11 cellular contexts compared by ENCODE assay signal in genomic region chr4:2803624-2804448, GRCh38. TPM values are rescaled to one million over a fixed set of nuclear protein-coding genes. Genes with fewer than 3 reads are reported as not detected.
DNase-seq lines count a peak whose midpoint lies in the region; ATAC-seq and TF ChIP-seq lines count a peak whose summit lies in the region.
"Had no signal": no experiment of that assay in that cellular context is flagged by ENCODE, and none has a peak within 500 bp of the region (broad histone marks: within the 10 kb centered on the region; RNA-seq: fewer than 3 reads in every experiment).

No MANE protein-coding gene starts in this region.

- no peak overlapping the region for H3K4me3 Mint-ChIP-seq in stimulated activated memory B cell treated with anti-CD40 and anti-IgM and Interleukin-4, amounts not matched to agents 10 μg/mL and 1 μg/mL and 100 μg/mL, for 72 hours
- no peak overlapping the region for H3K4me3 Mint-ChIP-seq in immature natural killer cell
- H3K4me3 Mint-ChIP-seq: neural progenitor cell had no signal

- H3K27ac ChIP-seq in heart right ventricle (peak overlapping the region in 8 of 10 donors; percentile 32 to 91 (median 79)), coronary artery (peak overlapping the region in 1 of 2 donors; percentile 81)
- H3K27ac ChIP-seq: neural progenitor cell, uterus had no signal

- H3K27me3 ChIP-seq in heart right ventricle: no peaks in the 10 kb centered on the region
- H3K27me3 ChIP-seq: neural progenitor cell, uterus had no signal

- H3K9me3 Mint-ChIP-seq in stimulated activated memory B cell treated with anti-CD40 and anti-IgM and Interleukin-4, amounts not matched to agents 10 μg/mL and 1 μg/mL and 100 μg/mL, for 72 hours: no peaks in the 10 kb centered on the region
- H3K9me3 Mint-ChIP-seq in immature natural killer cell: no peaks in the 10 kb centered on the region
- H3K9me3 Mint-ChIP-seq: neural progenitor cell had no signal

- WGBS in heart right ventricle, 2 donors: 83 to 88% methylated on average over 20 of the region's 20 CpGs

- no peak for ATAC-seq in heart right ventricle
- ATAC-seq in stimulated activated memory B cell treated with anti-CD40 and anti-IgM and Interleukin-4, amounts not matched to agents 10 μg/mL and 1 μg/mL and 100 μg/mL, for 72 hours: no peak

- intact Hi-C loops in heart right ventricle (cut with DNase I): loop anchor here in 2 of 10 donors (5.0 kb wide), 2 partner anchors 42 to 68 kb away; no protein-coding TSS in a partner anchor

- H3K4me3 ChIP-seq in heart right ventricle (no peak overlapping the region), coronary artery (no peak overlapping the region)
- H3K4me3 ChIP-seq: neural progenitor cell, uterus had no signal

- TF ChIP-seq CTCF in heart right ventricle (IDR thresholded peaks at IDR 0.05) (no peak), coronary artery (IDR thresholded peaks at IDR 0.05) (no peak)

- DNase-seq in HT-29 (ENCODE audit: low spot score): peak; percentile 35
- peak; percentile 49 for DNase-seq in RKO (ENCODE audit: low spot score)
- peak in 1 of 2 donors; percentile 24 for DNase-seq in heart right ventricle
- DNase-seq in immature natural killer cell: no peak
- DNase-seq in 8988T: no peak
- DNase-seq in coronary artery (ENCODE audit: low spot score): no peak
- DNase-seq: activated CD4-positive, alpha-beta T cell treated with anti-CD3 and anti-CD28 coated beads for 1 hour; DMS79 treated with DMSO at 0.1 percent for 48 hours; uterus had no signal

- H3K9me3 ChIP-seq in heart right ventricle: no peaks in the 10 kb centered on the region
- H3K9me3 ChIP-seq: uterus had no signal

- H3K36me3 ChIP-seq in heart right ventricle: peaks cover 0 to 30% (median 0%) of the 10 kb centered on the region in 9 donors
- H3K36me3 ChIP-seq: neural progenitor cell, uterus had no signal

- peaks cover 80% of the 10 kb centered on the region for H3K4me1 Mint-ChIP-seq in stimulated activated memory B cell treated with anti-CD40 and anti-IgM and Interleukin-4, amounts not matched to agents 10 μg/mL and 1 μg/mL and 100 μg/mL, for 72 hours
- peaks cover 15 to 35% of the 10 kb centered on the region in 2 donors for H3K4me1 Mint-ChIP-seq in immature natural killer cell

- H3K36me3 Mint-ChIP-seq in stimulated activated memory B cell treated with anti-CD40 and anti-IgM and Interleukin-4, amounts not matched to agents 10 μg/mL and 1 μg/mL and 100 μg/mL, for 72 hours: no peaks in the 10 kb centered on the region
- peaks cover 0 to 3% (median 0%) of the 10 kb centered on the region in 3 donors for H3K36me3 Mint-ChIP-seq in immature natural killer cell
- H3K36me3 Mint-ChIP-seq: neural progenitor cell had no signal

- peaks cover 67 to 97% (median 92%) of the 10 kb centered on the region in 9 donors for H3K4me1 ChIP-seq in heart right ventricle

- H3K27ac Mint-ChIP-seq in stimulated activated memory B cell treated with anti-CD40 and anti-IgM and Interleukin-4, amounts not matched to agents 10 μg/mL and 1 μg/mL and 100 μg/mL, for 72 hours: peak overlapping the region; percentile 77
- H3K27ac Mint-ChIP-seq in immature natural killer cell: no peak overlapping the region
- H3K27ac Mint-ChIP-seq: neural progenitor cell had no signal

- no peaks in the 10 kb centered on the region for H3K27me3 Mint-ChIP-seq in stimulated activated memory B cell treated with anti-CD40 and anti-IgM and Interleukin-4, amounts not matched to agents 10 μg/mL and 1 μg/mL and 100 μg/mL, for 72 hours
- peaks cover 0 to 1% (median 0%) of the 10 kb centered on the region in 3 donors for H3K27me3 Mint-ChIP-seq in immature natural killer cell (ENCODE audit: low read depth in 3 of 3)

RNA-seq across cellular contexts. Expression of gene SH3BP2, which starts 11.0 kb away (rescaled TPM):
- 122 and 166 TPM in 2 replicates for total RNA-seq in HT-29 (2014; rRNA removed; shearing (Covaris generic))
- 10 to 100 TPM; 10.4 to 36.9 (median 16.4) TPM for total RNA-seq in heart right ventricle
- polyA plus RNA-seq in heart right ventricle (10 to 100 TPM; 12.3 to 47.7 TPM), immature natural killer cell (10 to 100 TPM; 12.6 to 71.0 (median 22.7) TPM)

RNA-seq across cellular contexts. Expression of gene ADD1, which starts 39.8 kb away (rescaled TPM):
- total RNA-seq in HT-29 (2014; rRNA removed; shearing (Covaris generic)): 125 and 167 TPM in 2 replicates
- 100 to 1,000 TPM; 188 to 289 (median 214) TPM for total RNA-seq in heart right ventricle
- polyA plus RNA-seq in heart right ventricle: 100 to 1,000 TPM; 163 to 448 TPM
- polyA plus RNA-seq in immature natural killer cell: 100 to 1,000 TPM; 207 to 318 (median 314) TPM

RNA-seq across cellular contexts. Expression of gene TNIP2, which starts 47.7 kb away (rescaled TPM):
- 99.9 and 119 TPM in 2 replicates for total RNA-seq in HT-29 (2014; rRNA removed; shearing (Covaris generic))
- 10 to 100 TPM; 12.6 to 33.7 (median 14.5) TPM for total RNA-seq in heart right ventricle
- polyA plus RNA-seq in heart right ventricle (10 to 100 TPM; 25.8 to 33.6 TPM), immature natural killer cell (10 to 100 TPM; 35.1 to 43.7 (median 40.2) TPM)

Comparison
In these comparisons a context has a peak if more than half of its experiments do, and no peak if none do; other contexts are left out.
1. DNase-seq: peak in HT-29 (single experiment) and RKO (single experiment); none in immature natural killer cell (0 of 3), 8988T (single experiment) and coronary artery (single experiment).